Comparison of ENCODE assay signal across 9 cellular contexts in genomic region chr2:120313695-120314615, GRCh38. TPM values are rescaled to one million over a fixed set of nuclear protein-coding genes. Genes with fewer than 3 reads are reported as not detected.
DNase-seq lines count a peak whose midpoint lies in the region; ATAC-seq, FAIRE-seq and TF ChIP-seq lines count a peak whose summit lies in the region.
"Had no signal": no experiment of that assay in that cellular context is flagged by ENCODE, and none has a peak within 500 bp of the region (broad histone marks: within the 10 kb centered on the region; RNA-seq: fewer than 3 reads in every experiment).

No MANE protein-coding gene starts in this region.

- FAIRE-seq in H1 (lab: Jason Lieb, UNC) = no peak

- no peak for ATAC-seq in GM19463 (IDR thresholded peaks at IDR 0.05; ENCODE audit: unreplicated experiment)

- no peaks in the 10 kb centered on the region for H3K79me1 ChIP-seq in H1 (ENCODE audit: low read depth, low read length)

- CTCF ChIA-PET in H1 (lab: Charles Lee; ENCODE audit: partially characterized antibody) = interaction anchor here (0.7 to 4.7 kb wide), 55 partner anchors 9 to 838 kb away, joined by 3 to 48 read pairs (median 5); partner anchors contain the start of gene RALB

- H2BK20ac ChIP-seq in H1 (ENCODE audit: low read length) = no peak overlapping the region

- no peaks in the 10 kb centered on the region for H3K9me3 Mint-ChIP-seq in nephron
- H3K9me3 Mint-ChIP-seq: IgD-negative memory B cell had no signal

- H3K27me3 Mint-ChIP-seq in nephron (ENCODE audit: low read depth) = peaks cover 46% of the 10 kb centered on the region

- no peak overlapping the region for H2BK5ac ChIP-seq in H1 (ENCODE audit: low read depth, low read length)

- TF ChIP-seq CTCF in MM.1S (IDR thresholded peaks at IDR 0.05; ENCODE audit: low read length) (no peak), H1 (IDR thresholded peaks at IDR 0.05; ENCODE audit: control extremely low read depth in 1 of 3, insufficient read depth in 1 of 3, low read depth in 1 of 3, low read length in 3 of 3) (no peak), nephron (IDR thresholded peaks at IDR 0.05; ENCODE audit: unreplicated experiment in 3 of 3) (no peak)

- H3K4me1 ChIP-seq in BLaER1 (peaks cover 39% of the 10 kb centered on the region), MM.1S (ENCODE audit: low read length) (peaks cover 18% of the 10 kb centered on the region), H1 (replicated peaks in 1 of 4; ENCODE audit: control insufficient read depth in 3 of 4, insufficient read depth in 4 of 4, low read length in 3 of 4) (peaks cover 1 to 3% (median 2%) of the 10 kb centered on the region in 4 experiments; a peak in 5 of 7 replicates)

- TF ChIP-seq RAD21 in H1 (IDR thresholded peaks at IDR 0.05 in 1 of 2, conservative IDR thresholded peaks at IDR 0.05 in 1 of 2; ENCODE audit: low read depth in 2 of 2, low read length in 2 of 2) = no peak

- no peak overlapping the region for H4K5ac ChIP-seq in H1 (ENCODE audit: insufficient read length, low read depth, low read length)

- no peaks in the 10 kb centered on the region for H3K23me2 ChIP-seq in H1 (ENCODE audit: low read depth, low read length)

- WGBS in H1 (ENCODE audit: extremely low coverage in 1 of 2, insufficient coverage in 1 of 2, insufficient read length in 1 of 2, insufficient replicate concordance in 2 of 2, low coverage in 1 of 2, low lambda C conversion rate in 2 of 2, missing lambda C conversion rate in 1 of 2), 2 experiments = 78% methylated on average over 36 of the region's 39 CpGs; no CpG with 5 or more reads in 1 of the 2 experiments

- H3K56ac ChIP-seq in H1 (replicated peaks; ENCODE audit: insufficient read length, low read depth, low read length) = no peak overlapping the region

- peak overlapping the region in 2 of 3 experiments; percentile 41 to 55 for H3K27ac Mint-ChIP-seq in nephron

- DNase-seq in MM.1S (no peak), H1 (ENCODE audit: low read depth in 1 of 2, low spot score in 2 of 2) (no peak), NAMALWA (ENCODE audit: low spot score) (no peak), MV-4-11 (lab: John Stamatoyannopoulos, UW) (no peak), kidney tubule cell (ENCODE audit: low spot score) (no peak)

- no peaks in the 10 kb centered on the region for H3K9me2 ChIP-seq in MM.1S (replicated peaks; ENCODE audit: insufficient read depth, low read length)

- POLR2A ChIA-PET in H1 (lab: Charles Lee; ENCODE audit: partially characterized antibody) = interaction anchor here (1.7 kb wide), 1 partner anchor 62 kb away, joined by 4 read pairs; the partner anchor contains the start of gene RALB

- peak overlapping the region; percentile 69 for H3K4me2 ChIP-seq in BLaER1
- H3K4me2 ChIP-seq in MM.1S (ENCODE audit: low read depth, low read length) = peak overlapping the region; percentile 67
- H3K4me2 ChIP-seq in H1 (ENCODE audit: insufficient read depth in 1 of 2, low read depth in 2 of 2, low read length in 2 of 2) = peak overlapping the region; percentile 26 to 72; a peak in 3 of 4 replicates

- no peaks in the 10 kb centered on the region; the same call in 1 of the 2 replicates for H3K27me3 ChIP-seq in BLaER1
- no peaks in the 10 kb centered on the region; the same call in 1 of the 2 replicates for H3K27me3 ChIP-seq in MM.1S (replicated peaks; ENCODE audit: insufficient read depth, low read length)
- peaks cover 4 to 47% (median 40%) of the 10 kb centered on the region in 4 experiments for H3K27me3 ChIP-seq in H1 (replicated peaks in 1 of 4; ENCODE audit: control insufficient read depth in 3 of 4, extremely low read depth in 1 of 4, insufficient read depth in 3 of 4, low read length in 3 of 4)

- H3K36me3 Mint-ChIP-seq in nephron (ENCODE audit: low read depth) = no peaks in the 10 kb centered on the region
- H3K36me3 Mint-ChIP-seq: IgD-negative memory B cell had no signal

- no peak overlapping the region for H2BK15ac ChIP-seq in H1 (ENCODE audit: low read length)

- H3K14ac ChIP-seq in H1 (ENCODE audit: insufficient read length) = no peak overlapping the region

- peak overlapping the region; percentile 81; the same call in 1 of the 2 replicates for H2BK12ac ChIP-seq in H1 (ENCODE audit: low read depth, low read length)

- H3K9ac ChIP-seq in BLaER1 = no peak overlapping the region
- H3K9ac ChIP-seq in MM.1S (ENCODE audit: low read length) = peak overlapping the region; percentile 28; the same call in 1 of the 2 replicates
- no peak overlapping the region for H3K9ac ChIP-seq in H1 (replicated peaks in 1 of 4; ENCODE audit: extremely low read depth in 1 of 4, low read depth in 3 of 4, low read length in 3 of 4)

- no peak overlapping the region for H3K27ac ChIP-seq in BLaER1
- no peak overlapping the region for H3K27ac ChIP-seq in MM.1S (ENCODE audit: low read length)
- no peak overlapping the region for H3K27ac ChIP-seq in H1 (ENCODE audit: low read depth, low read length)

- H2BK120ac ChIP-seq in H1 (replicated peaks; ENCODE audit: low read depth, low read length) = no peak overlapping the region

- H4K91ac ChIP-seq in H1 (replicated peaks; ENCODE audit: insufficient read length, low read length) = no peak overlapping the region

- H2AK5ac ChIP-seq in H1 (ENCODE audit: low read depth, low read length) = 0 out of 2 replicates have a peak overlapping the region, but pooled peaks have one; percentile 48

- H3K9me3 ChIP-seq in BLaER1 = no peaks in the 10 kb centered on the region
- no peaks in the 10 kb centered on the region for H3K9me3 ChIP-seq in MM.1S (replicated peaks; ENCODE audit: insufficient read depth, low read length)
- no peaks in the 10 kb centered on the region for H3K9me3 ChIP-seq in H1 (ENCODE audit: insufficient read depth in 2 of 2, low read depth in 1 of 2, low read length in 1 of 2)

- no peak overlapping the region; the same call in 1 of the 2 replicates for H4K8ac ChIP-seq in H1 (ENCODE audit: extremely low read depth, insufficient read depth, low read length)

- peaks cover 30% of the 10 kb centered on the region for H3K4me1 Mint-ChIP-seq in nephron

- H3K4me3 ChIP-seq in BLaER1 = no peak overlapping the region
- H3K4me3 ChIP-seq in MM.1S (ENCODE audit: low read length) = peak overlapping the region; percentile 45
- peak overlapping the region in 1 of 4 experiments; percentile 51; a peak in 2 of 8 replicates for H3K4me3 ChIP-seq in H1 (ENCODE audit: extremely low read depth in 1 of 4, insufficient read depth in 2 of 4, low read depth in 3 of 4, low read length in 4 of 4)

- H3K79me2 ChIP-seq in MM.1S (ENCODE audit: low read length) = no peaks in the 10 kb centered on the region
- no peaks in the 10 kb centered on the region for H3K79me2 ChIP-seq in H1 (ENCODE audit: control insufficient read depth in 1 of 2, insufficient read depth in 2 of 2, low read length in 2 of 2)

- no peaks in the 10 kb centered on the region for H4K20me1 ChIP-seq in BLaER1
- H4K20me1 ChIP-seq in MM.1S (ENCODE audit: insufficient read depth, low read length) = no peaks in the 10 kb centered on the region
- peaks cover 0 to 4% of the 10 kb centered on the region in 2 experiments for H4K20me1 ChIP-seq in H1 (replicated peaks in 1 of 2; ENCODE audit: control insufficient read depth in 1 of 2, insufficient read depth in 2 of 2, low read length in 2 of 2)

- H2AFZ ChIP-seq in MM.1S (ENCODE audit: low read length) (peak overlapping the region; percentile 64), H1 (ENCODE audit: low read length) (no peak overlapping the region)

- no peak overlapping the region for H3K23ac ChIP-seq in H1 (ENCODE audit: insufficient read length)

- H3K4me3 Mint-ChIP-seq in nephron = peak overlapping the region; percentile 53 to 79 (median 79)

- no peak overlapping the region for H3K4ac ChIP-seq in H1 (replicated peaks; ENCODE audit: insufficient read length, low read depth, low read length)

- H3K18ac ChIP-seq in H1 (ENCODE audit: extremely low read depth, low read length) = no peak overlapping the region

- TF ChIP-seq EP300 in H1 (IDR thresholded peaks at IDR 0.05; ENCODE audit: borderline replicate concordance in 1 of 2, low read depth in 2 of 2, low read length in 2 of 2) = no peak

- no peak for TF ChIP-seq POLR2A in H1 (IDR thresholded peaks at IDR 0.05; ENCODE audit: control extremely low read depth in 1 of 2, low read depth in 2 of 2, low read length in 2 of 2)

- H3K36me3 ChIP-seq in BLaER1 (no peaks in the 10 kb centered on the region), MM.1S (replicated peaks; ENCODE audit: insufficient read depth, low read length) (no peaks in the 10 kb centered on the region), H1 (ENCODE audit: control insufficient read depth in 2 of 4, insufficient read depth in 4 of 4, low read length in 3 of 4) (no peaks in the 10 kb centered on the region)

- H3F3A ChIP-seq in MM.1S (ENCODE audit: insufficient read depth, low read length) = peaks cover 17% of the 10 kb centered on the region

TF ChIP-seq in H1, 55 proteins besides CTCF, POLR2A, EP300 and RAD21 (continues in another document):
- TF ChIP-seq HDAC2 (IDR thresholded peaks at IDR 0.05; ENCODE audit: borderline replicate concordance in 1 of 2, low read depth in 2 of 2, low read length in 2 of 2) (no peak), EZH2 (IDR thresholded peaks at IDR 0.05; ENCODE audit: low read depth, low read length, severe bottlenecking) (no peak), NANOG (IDR thresholded peaks at IDR 0.05; ENCODE audit: insufficient read depth, low read depth, low read length, poor library complexity, severe bottlenecking) (no peak), RFX5 (IDR thresholded peaks at IDR 0.05; ENCODE audit: borderline replicate concordance, low read depth, low read length) (no peak), SIX5 (IDR thresholded peaks at IDR 0.05; ENCODE audit: low read depth, low read length) (no peak), ATF3 (IDR thresholded peaks at IDR 0.05; ENCODE audit: insufficient read depth, low read depth, low read length) (no peak), SP4 (IDR thresholded peaks at IDR 0.05; ENCODE audit: low read length) (no peak), MAFK (IDR thresholded peaks at IDR 0.05; ENCODE audit: low read depth, low read length) (no peak), KDM4A (IDR thresholded peaks at IDR 0.05; ENCODE audit: low read depth, low read length, severe bottlenecking) (no peak), GTF2F1 (IDR thresholded peaks at IDR 0.05; ENCODE audit: borderline replicate concordance, low read depth, low read length) (no peak)

RNA-seq across cellular contexts. Expression of gene INHBB, which starts 32.0 kb away (rescaled TPM):
- total RNA-seq in H1 (2021; fragmentation: NEBNext Ultra II Directional; extraction: Animal tissue kit (Norgen Biotek cat#: 25700)) = 0.23 and 0.30 TPM in 2 replicates
- 0.24 and 0.32 TPM in 2 replicates for polyA plus RNA-seq in H1 (2011; rRNA removed)
- polyA plus RNA-seq in H1 (2011; cell fraction: cytosol; rRNA removed) = 0.25 TPM
- polyA plus RNA-seq in H1 (2011; cell fraction: nucleus; rRNA removed) = 0.44 TPM
- 0.27 to 0.51 TPM (median 0.42 TPM) in 4 replicates for polyA plus RNA-seq in H1 (2012, experiment 1 of 2)
- polyA plus RNA-seq in H1 (2012, experiment 2 of 2) = 0.31 TPM
- polyA plus RNA-seq in H1 (2013, experiment 1 of 2) = 0.10 TPM
- polyA plus RNA-seq in H1 (2013, experiment 2 of 2) = 0.15 TPM
- 0.19 and 0.46 TPM in 2 replicates for polyA minus RNA-seq in H1 (2011; rRNA and poly(A)+ RNA removed)
- 0.44 TPM for polyA minus RNA-seq in H1 (2011; cell fraction: cytosol; rRNA and poly(A)+ RNA removed)
- 0.50 TPM for polyA minus RNA-seq in H1 (2011; cell fraction: nucleus; rRNA and poly(A)+ RNA removed)
- polyA plus RNA-seq: IgD-negative memory B cell had no signal
